Comparison of ENCODE assay signal across 8 cellular contexts in genomic region chr9:35258665-35259474, GRCh38.
DNase-seq lines count a peak whose midpoint lies in the region; ATAC-seq and TF ChIP-seq lines count a peak whose summit lies in the region.

No MANE protein-coding gene starts in this region.

- no peak overlapping the region for H2AFZ ChIP-seq in H9 (ENCODE audit: low read length)

- H3K36me3 Mint-ChIP-seq in H9 (ENCODE audit: insufficient read depth in 1 of 3, low read depth in 3 of 3) (no peaks in the 10 kb centered on the region), naive B cell (no peaks in the 10 kb centered on the region)

- no peak overlapping the region for H3K14ac ChIP-seq in H9 (ENCODE audit: insufficient read depth, low read length)

- H3K79me1 ChIP-seq in H9 (ENCODE audit: insufficient read depth, low read depth, low read length, poor library complexity, severe bottlenecking): no peaks in the 10 kb centered on the region

- H4K91ac ChIP-seq in H9 (ENCODE audit: insufficient read length, low read depth, low read length): no peak overlapping the region

- peaks cover 7% of the 10 kb centered on the region in 2 experiments; a peak in 3 of 4 replicates for H3K4me1 Mint-ChIP-seq in H9
- no peaks in the 10 kb centered on the region for H3K4me1 Mint-ChIP-seq in naive B cell

- no peak overlapping the region for H3K4me2 ChIP-seq in H9 (ENCODE audit: insufficient read depth, insufficient read length, low read length)

- H3K4ac ChIP-seq in H9 (ENCODE audit: low read depth, low read length): no peak overlapping the region

- WGBS in H9 (ENCODE audit: extremely low coverage, insufficient read length, low lambda C conversion rate): no CpG with 5 or more reads among the region's 5 CpGs
- 23 to 43% methylated on average over 5 of the region's 5 CpGs for WGBS in testis, 2 donors

- intact Hi-C loops in testis (cut with DNase I; ENCODE audit: low total_unique reads): no loop called here

- H3K4me3 ChIP-seq in testis: no peak overlapping the region

- no peaks in the 10 kb centered on the region for H3K79me2 ChIP-seq in H9 (ENCODE audit: insufficient read depth, low read length)

- no peak overlapping the region for H4K8ac ChIP-seq in H9 (replicated peaks; ENCODE audit: insufficient read length, low read depth, low read length)

- H3K27me3 Mint-ChIP-seq in H9 (ENCODE audit: low read depth) (no peaks in the 10 kb centered on the region), naive B cell (peaks cover 0 to 13% (median 6%) of the 10 kb centered on the region in 3 donors)

- H3K27ac ChIP-seq in H9 (ENCODE audit: insufficient read length, low read depth, low read length) (no peak overlapping the region), testis (no peak overlapping the region)

- H3K4me1 ChIP-seq in H9 (ENCODE audit: insufficient read depth, low read length) (peaks cover 3% of the 10 kb centered on the region; the same call in 1 of the 2 replicates), testis (no peaks in the 10 kb centered on the region)

- no peak for TF ChIP-seq POLR2A in testis (IDR thresholded peaks at IDR 0.05)

- ATAC-seq in naive B cell (ENCODE audit: low read depth in 2 of 2) (peak in 1 of 2 donors; percentile 34), GM19455 (IDR thresholded peaks at IDR 0.05; ENCODE audit: unreplicated experiment) (no peak)

- no peak overlapping the region for H2BK20ac ChIP-seq in H9 (ENCODE audit: low read depth, low read length, poor library complexity, severe bottlenecking)

- no peaks in the 10 kb centered on the region for H4K20me1 ChIP-seq in H9 (ENCODE audit: control insufficient read depth, insufficient read depth, insufficient read length)

- H3K9me3 ChIP-seq in H9 (ENCODE audit: control insufficient read depth, low read depth, low read length): no peaks in the 10 kb centered on the region
- no peaks in the 10 kb centered on the region for H3K9me3 ChIP-seq in testis

- no peak overlapping the region for H2BK12ac ChIP-seq in H9 (ENCODE audit: insufficient read length, low read depth, low read length)

- no peak overlapping the region for H3K23ac ChIP-seq in H9 (ENCODE audit: insufficient read length, low read depth, low read length)

- H3K36me3 ChIP-seq in testis (ENCODE audit: low read depth, missing control alignments): no peaks in the 10 kb centered on the region

- H3K56ac ChIP-seq in H9 (ENCODE audit: insufficient read length, low read depth, low read length): no peak overlapping the region

- no peaks in the 10 kb centered on the region for H3K27me3 ChIP-seq in H9 (ENCODE audit: insufficient read depth, low read length)
- H3K27me3 ChIP-seq in testis: no peaks in the 10 kb centered on the region

- no peak overlapping the region for H2BK5ac ChIP-seq in H9 (ENCODE audit: insufficient read length, low read length)

- DNase-seq in Ammon's horn (ENCODE audit: low spot score) (peak; percentile 88), H9 (peak; percentile 52), NCI-H82 treated with DMSO at 0.1 percent for 48 hours (lab: John Stamatoyannopoulos, UW; ENCODE audit: unreplicated experiment) (peak; percentile 3), activated T-cell treated with anti-CD3 and anti-CD28 coated beads for 24 hours (ENCODE audit: low read depth) (peak; percentile 26), fibroblast of gingiva (ENCODE audit: low read depth) (peak; percentile 70), naive B cell (peak; percentile 22), testis (peak; percentile 84)

- no peak overlapping the region for H3K18ac ChIP-seq in H9 (ENCODE audit: insufficient read length, low read depth, low read length)

- no peaks in the 10 kb centered on the region for H3K23me2 ChIP-seq in H9 (ENCODE audit: insufficient read length, low read depth, low read length, poor library complexity, severe bottlenecking)

- H3K27ac Mint-ChIP-seq in H9 (no peak overlapping the region), naive B cell (no peak overlapping the region)

- no peak overlapping the region for H3K9ac ChIP-seq in H9 (ENCODE audit: extremely low read depth, insufficient read length, low read length)

- no peak overlapping the region for H3T11ph ChIP-seq in H9 (ENCODE audit: low read length)

- H3K4me3 Mint-ChIP-seq in H9 (no peak overlapping the region), naive B cell (no peak overlapping the region)

- H2BK120ac ChIP-seq in H9 (ENCODE audit: low read depth, low read length, poor library complexity, severe bottlenecking): no peak overlapping the region

- peak; percentile 79 for TF ChIP-seq CTCF in H9 (conservative IDR thresholded peaks at IDR 0.05)
- TF ChIP-seq CTCF in testis (IDR thresholded peaks at IDR 0.05): peak; percentile 10 to 66 (median 57)

- H4K5ac ChIP-seq in H9 (ENCODE audit: insufficient read length, low read depth, low read length): no peak overlapping the region

- no peak overlapping the region for H2AK5ac ChIP-seq in H9 (ENCODE audit: insufficient read length, low read length)

- H3K9me3 Mint-ChIP-seq in H9 (no peaks in the 10 kb centered on the region), naive B cell (no peaks in the 10 kb centered on the region)

- H2BK15ac ChIP-seq in H9 (ENCODE audit: low read depth, low read length): no peak overlapping the region

Comparison
In these comparisons a context has a peak if more than half of its experiments do, and no peak if none do; other contexts are left out.
1. DNase-seq: peak in every context shown above with its lines; median percentile 88 in Ammon's horn; 84 in testis; 70 in fibroblast of gingiva; 52 in H9; 26 in activated T-cell treated with anti-CD3 and anti-CD28 coated beads for 24 hours; 22 in naive B cell; 3 in NCI-H82 treated with DMSO at 0.1 percent for 48 hours.